Comparison of ENCODE assay signal across 8 cellular contexts in genomic region chr9:89498845-89499480, GRCh38. TPM values are rescaled to one million over a fixed set of nuclear protein-coding genes. Genes with fewer than 3 reads are reported as not detected.
DNase-seq lines count a peak whose midpoint lies in the region; ATAC-seq and TF ChIP-seq lines count a peak whose summit lies in the region.

No MANE protein-coding gene starts in this region.

- intact Hi-C loops in mucosa of descending colon (cut with DNase I, micrococcal nuclease) (no loop called here), prostate gland (cut with DNase I) (no loop called here)

- H3K9me3 ChIP-seq in mucosa of descending colon (no peaks in the 10 kb centered on the region), prostate gland (no peaks in the 10 kb centered on the region)

- H3K27me3 ChIP-seq in prostate gland (replicated peaks; ENCODE audit: insufficient read depth): no peaks in the 10 kb centered on the region

- no peak for TF ChIP-seq POLR2A in prostate gland (IDR thresholded peaks at IDR 0.05)

- WGBS in prostate gland: 87% methylated on average over 7 of the region's 7 CpGs

- no peaks in the 10 kb centered on the region for H3K36me3 ChIP-seq in mucosa of descending colon (ENCODE audit: low read depth)
- H3K36me3 ChIP-seq in prostate gland: no peaks in the 10 kb centered on the region

- no peak for TF ChIP-seq CTCF in mucosa of descending colon (IDR thresholded peaks at IDR 0.05)
- no peak for TF ChIP-seq CTCF in prostate gland (IDR thresholded peaks at IDR 0.05)

- H3K27ac ChIP-seq in prostate gland: peak overlapping the region in 1 of 2 donors; percentile 27

- H3K4me1 ChIP-seq in mucosa of descending colon (ENCODE audit: low read depth) (peaks cover 7% of the 10 kb centered on the region), prostate gland (replicated peaks) (peaks cover 7% of the 10 kb centered on the region)

- ATAC-seq in GM21529 (IDR thresholded peaks at IDR 0.05; ENCODE audit: unreplicated experiment) (peak; percentile 30), mucosa of descending colon (peak; percentile 35), esophagus mucosa (no peak), HG02678 (IDR thresholded peaks at IDR 0.05; ENCODE audit: unreplicated experiment) (no peak)

- peak; percentile 45 for DNase-seq in ELF-1 (ENCODE audit: low read depth, low spot score)
- peak; percentile 80 for DNase-seq in UCSD-AML1 (lab: John Stamatoyannopoulos, UW; ENCODE audit: unreplicated experiment)
- DNase-seq in mucosa of descending colon: no peak
- no peak for DNase-seq in NCI-H526 treated with DMSO at 0.1 percent for 48 hours (lab: John Stamatoyannopoulos, UW)
- DNase-seq in prostate gland (ENCODE audit: low spot score): no peak

- no peak overlapping the region for H3K4me3 ChIP-seq in mucosa of descending colon
- H3K4me3 ChIP-seq in prostate gland: no peak overlapping the region

RNA-seq across cellular contexts. Expression of gene SEMA4D, which starts 1.1 kb away (rescaled TPM):
- total RNA-seq in mucosa of descending colon (10 to 100 TPM; 20.9 to 26.9 (median 23.1) TPM), esophagus mucosa (30.4 TPM), prostate gland (10 to 100 TPM; 17.1 to 52.7 TPM)

Comparison
In these comparisons a context has a peak if more than half of its experiments do, and no peak if none do; other contexts are left out.
1. DNase-seq: peak in ELF-1 (single experiment) and UCSD-AML1 (single experiment); none in mucosa of descending colon (0 of 3), NCI-H526 treated with DMSO at 0.1 percent for 48 hours (single experiment) and prostate gland (single experiment).
2. ATAC-seq: peak in GM21529 (single experiment) and mucosa of descending colon (single experiment); none in esophagus mucosa (single experiment) and HG02678 (single experiment).